Comparison of ENCODE assay signal across 1 cellular context in the genomic region with DNA sequence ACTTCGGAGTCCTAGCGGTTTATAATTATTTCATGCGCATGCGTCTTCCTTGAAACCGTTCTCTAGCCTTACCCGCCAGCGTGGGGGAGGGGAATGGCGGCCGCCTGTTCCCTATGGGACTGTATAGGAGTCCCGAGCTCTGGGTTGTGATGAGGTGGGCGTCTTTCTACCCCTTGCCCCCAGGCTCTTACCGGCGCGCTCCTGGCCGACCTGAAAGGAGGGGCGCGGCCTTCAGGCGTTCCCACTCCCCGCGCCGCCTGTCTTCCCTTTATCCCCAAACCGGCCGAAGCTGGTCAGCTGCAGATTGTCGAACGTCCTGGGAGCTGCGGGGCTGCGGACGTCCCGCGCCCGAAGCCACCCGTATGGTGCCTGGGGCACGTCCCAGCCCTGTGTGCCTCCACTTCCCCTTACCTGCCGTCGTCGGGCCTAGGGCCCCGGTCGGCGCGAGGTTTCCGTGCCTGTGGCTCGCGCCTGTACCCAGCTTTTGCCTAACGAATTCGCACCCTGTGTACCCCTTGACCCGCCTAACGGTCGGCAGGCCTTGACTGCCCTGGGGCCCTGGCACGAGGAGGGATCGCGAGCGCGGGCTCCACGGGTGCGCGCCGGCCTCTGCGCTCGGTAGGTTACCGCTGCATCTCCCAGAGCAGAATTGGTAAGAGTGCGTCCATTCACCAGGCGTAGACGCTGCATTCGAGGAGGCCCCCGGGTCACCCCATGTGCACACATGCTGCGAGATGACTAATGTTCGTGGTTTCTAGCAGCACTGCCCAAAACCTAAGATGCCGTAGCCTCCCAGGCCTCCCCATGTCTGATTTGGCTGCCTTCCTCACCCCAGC.
A peak's percentile ranks its signal among the peaks of the same experiment; 100 is the strongest.
TF ChIP-seq lines count a peak whose summit lies in the region.

No MANE protein-coding gene starts in this region.

TF ChIP-seq in HEK293, 187 proteins besides CTCF, POLR2A, EP300 and RAD21 (continued from another document and continues in another):
- TF ChIP-seq PRDM4 (tag by site-specific recombination; IDR thresholded peaks at IDR 0.05) (peak; percentile 97), ZNF184 (tag by site-specific recombination; IDR thresholded peaks at IDR 0.05) (no peak), ZNF223 (tag by site-specific recombination; IDR thresholded peaks at IDR 0.05) (0 out of 2 replicates have a peak, but pooled peaks have one; percentile 28), ZNF621 (tag by site-specific recombination; IDR thresholded peaks at IDR 0.05) (no peak), KLF16 (tag by site-specific recombination; IDR thresholded peaks at IDR 0.05) (no peak), ZBTB48 (tag by site-specific recombination; IDR thresholded peaks at IDR 0.05) (peak; percentile 62; the same call in 1 of the 2 replicates), PRDM2 (tag by site-specific recombination; IDR thresholded peaks at IDR 0.05; ENCODE audit: borderline replicate concordance) (peak; percentile 56; the same call in 1 of the 2 replicates), ZNF341 (tag by site-specific recombination; IDR thresholded peaks at IDR 0.05; ENCODE audit: low read depth) (peak; percentile 9), ZNF610 (tag by site-specific recombination; IDR thresholded peaks at IDR 0.05; ENCODE audit: borderline replicate concordance) (peak; percentile 52; the same call in 1 of the 2 replicates), ZNF239 (tag by site-specific recombination; IDR thresholded peaks at IDR 0.05) (peak; percentile 38; the same call in 1 of the 2 replicates), ZNF18 (tag by site-specific recombination; IDR thresholded peaks at IDR 0.05) (0 out of 2 replicates have a peak, but pooled peaks have one; percentile 16), ZNF350 (tag by site-specific recombination; IDR thresholded peaks at IDR 0.05) (no peak), ZNF16 (tag by site-specific recombination; IDR thresholded peaks at IDR 0.05; ENCODE audit: low read depth) (no peak), ZBTB20 (tag by site-specific recombination; IDR thresholded peaks at IDR 0.05) (peak; percentile 58; the same call in 1 of the 2 replicates), EGR2 (tag by site-specific recombination; IDR thresholded peaks at IDR 0.05; ENCODE audit: low read depth) (peak; percentile 52; the same call in 1 of the 2 replicates), ZNF366 (tag by site-specific recombination; conservative IDR thresholded peaks at IDR 0.05) (peak; percentile 74), HOXD13 (CRISPR knock-in tag; IDR thresholded peaks at IDR 0.05; ENCODE audit: borderline replicate concordance) (no peak), ZNF791 (tag by site-specific recombination; IDR thresholded peaks at IDR 0.05) (no peak), ZFP37 (tag by site-specific recombination; IDR thresholded peaks at IDR 0.05) (peak; percentile 83), ZNF639 (tag by site-specific recombination; IDR thresholded peaks at IDR 0.05) (peak; percentile 64), KLF10 (tag by site-specific recombination; IDR thresholded peaks at IDR 0.05) (peak; percentile 10; the same call in 1 of the 2 replicates), SP3 (tag by site-specific recombination; IDR thresholded peaks at IDR 0.05) (no peak), ZNF423 (tag by site-specific recombination; IDR thresholded peaks at IDR 0.05) (peak; percentile 34; the same call in 1 of the 2 replicates), ATF2 (tag by site-specific recombination; IDR thresholded peaks at IDR 0.05; ENCODE audit: low read depth) (no peak), ZNF560 (tag by site-specific recombination; IDR thresholded peaks at IDR 0.05; ENCODE audit: borderline replicate concordance) (no peak)
- TF ChIP-seq, protein P1, sequence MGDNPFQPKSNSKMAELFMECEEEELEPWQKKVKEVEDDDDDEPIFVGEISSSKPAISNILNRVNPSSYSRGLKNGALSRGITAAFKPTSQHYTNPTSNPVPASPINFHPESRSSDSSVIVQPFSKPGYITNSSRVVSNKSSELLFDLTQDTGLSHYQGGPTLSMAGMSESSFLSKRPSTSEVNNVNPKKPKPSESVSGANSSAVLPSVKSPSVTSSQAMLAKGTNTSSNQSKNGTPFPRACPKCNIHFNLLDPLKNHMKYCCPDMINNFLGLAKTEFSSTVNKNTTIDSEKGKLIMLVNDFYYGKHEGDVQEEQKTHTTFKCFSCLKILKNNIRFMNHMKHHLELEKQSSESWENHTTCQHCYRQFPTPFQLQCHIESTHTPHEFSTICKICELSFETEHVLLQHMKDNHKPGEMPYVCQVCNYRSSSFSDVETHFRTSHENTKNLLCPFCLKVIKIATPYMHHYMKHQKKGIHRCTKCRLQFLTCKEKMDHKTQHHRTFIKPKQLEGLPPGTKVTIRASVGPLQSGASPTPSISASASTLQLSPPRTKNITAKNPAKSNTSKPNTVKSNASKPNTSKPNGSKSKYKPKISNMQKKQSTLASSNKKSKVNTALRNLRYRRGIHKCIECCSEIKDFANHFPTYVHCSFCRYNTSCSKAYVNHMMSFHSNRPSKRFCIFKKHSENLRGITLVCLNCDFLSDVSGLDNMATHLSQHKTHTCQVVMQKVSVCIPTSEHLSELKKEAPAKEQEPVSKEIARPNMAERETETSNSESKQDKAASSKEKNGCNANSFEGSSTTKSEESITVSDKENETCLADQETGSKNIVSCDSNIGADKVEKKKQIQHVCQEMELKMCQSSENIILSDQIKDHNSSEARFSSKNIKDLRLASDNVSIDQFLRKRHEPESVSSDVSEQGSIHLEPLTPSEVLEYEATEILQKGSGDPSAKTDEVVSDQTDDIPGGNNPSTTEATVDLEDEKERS (tag by site-specific recombination; IDR thresholded peaks at IDR 0.05) = no peak
- TF ChIP-seq, protein P2, sequence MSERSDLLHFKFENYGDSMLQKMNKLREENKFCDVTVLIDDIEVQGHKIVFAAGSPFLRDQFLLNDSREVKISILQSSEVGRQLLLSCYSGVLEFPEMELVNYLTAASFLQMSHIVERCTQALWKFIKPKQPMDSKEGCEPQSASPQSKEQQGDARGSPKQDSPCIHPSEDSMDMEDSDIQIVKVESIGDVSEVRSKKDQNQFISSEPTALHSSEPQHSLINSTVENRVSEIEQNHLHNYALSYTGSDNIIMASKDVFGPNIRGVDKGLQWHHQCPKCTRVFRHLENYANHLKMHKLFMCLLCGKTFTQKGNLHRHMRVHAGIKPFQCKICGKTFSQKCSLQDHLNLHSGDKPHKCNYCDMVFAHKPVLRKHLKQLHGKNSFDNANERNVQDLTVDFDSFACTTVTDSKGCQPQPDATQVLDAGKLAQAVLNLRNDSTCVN (tag by site-specific recombination; optimal IDR thresholded peaks at IDR 0.05) = peak; percentile 53
- TF ChIP-seq, protein P3, sequence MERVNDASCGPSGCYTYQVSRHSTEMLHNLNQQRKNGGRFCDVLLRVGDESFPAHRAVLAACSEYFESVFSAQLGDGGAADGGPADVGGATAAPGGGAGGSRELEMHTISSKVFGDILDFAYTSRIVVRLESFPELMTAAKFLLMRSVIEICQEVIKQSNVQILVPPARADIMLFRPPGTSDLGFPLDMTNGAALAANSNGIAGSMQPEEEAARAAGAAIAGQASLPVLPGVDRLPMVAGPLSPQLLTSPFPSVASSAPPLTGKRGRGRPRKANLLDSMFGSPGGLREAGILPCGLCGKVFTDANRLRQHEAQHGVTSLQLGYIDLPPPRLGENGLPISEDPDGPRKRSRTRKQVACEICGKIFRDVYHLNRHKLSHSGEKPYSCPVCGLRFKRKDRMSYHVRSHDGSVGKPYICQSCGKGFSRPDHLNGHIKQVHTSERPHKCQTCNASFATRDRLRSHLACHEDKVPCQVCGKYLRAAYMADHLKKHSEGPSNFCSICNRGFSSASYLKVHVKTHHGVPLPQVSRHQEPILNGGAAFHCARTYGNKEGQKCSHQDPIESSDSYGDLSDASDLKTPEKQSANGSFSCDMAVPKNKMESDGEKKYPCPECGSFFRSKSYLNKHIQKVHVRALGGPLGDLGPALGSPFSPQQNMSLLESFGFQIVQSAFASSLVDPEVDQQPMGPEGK (tag by site-specific recombination; IDR thresholded peaks at IDR 0.05) = peak; percentile 40; the same call in 1 of the 2 replicates
- TF ChIP-seq, protein P4, sequence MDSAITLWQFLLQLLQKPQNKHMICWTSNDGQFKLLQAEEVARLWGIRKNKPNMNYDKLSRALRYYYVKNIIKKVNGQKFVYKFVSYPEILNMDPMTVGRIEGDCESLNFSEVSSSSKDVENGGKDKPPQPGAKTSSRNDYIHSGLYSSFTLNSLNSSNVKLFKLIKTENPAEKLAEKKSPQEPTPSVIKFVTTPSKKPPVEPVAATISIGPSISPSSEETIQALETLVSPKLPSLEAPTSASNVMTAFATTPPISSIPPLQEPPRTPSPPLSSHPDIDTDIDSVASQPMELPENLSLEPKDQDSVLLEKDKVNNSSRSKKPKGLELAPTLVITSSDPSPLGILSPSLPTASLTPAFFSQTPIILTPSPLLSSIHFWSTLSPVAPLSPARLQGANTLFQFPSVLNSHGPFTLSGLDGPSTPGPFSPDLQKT (IDR thresholded peaks at IDR 0.05; ENCODE audit: borderline replicate concordance, low read depth, low read length) = no peak
